ENCODE assay signal across 16 cellular contexts in the genomic region with DNA sequence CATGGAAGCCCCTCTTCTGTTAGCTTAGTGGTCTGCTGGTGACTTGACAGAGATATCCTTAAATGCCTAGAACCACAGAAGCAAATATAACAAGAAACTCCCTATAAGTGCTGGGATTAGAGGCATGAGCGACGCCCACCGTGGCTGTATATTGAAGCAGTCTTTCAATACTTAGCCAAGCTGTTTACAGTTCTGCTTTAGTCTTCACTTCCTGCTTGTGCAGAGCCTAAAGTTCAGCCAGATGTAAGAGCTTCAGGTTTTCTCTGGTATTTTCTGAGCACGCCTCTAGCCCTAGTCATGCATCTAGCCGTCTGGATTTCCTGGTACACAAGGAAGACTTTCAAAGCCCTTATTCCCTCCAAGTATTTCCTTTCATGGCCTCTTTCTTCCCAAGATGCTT. TPM values are rescaled to one million over a fixed set of nuclear protein-coding genes. Genes with fewer than 3 reads are reported as not detected.
"Had no signal": no experiment of that assay in that cellular context is flagged by ENCODE, and none has a peak within 500 bp of the region (broad histone marks: within the 10 kb centered on the region; RNA-seq: fewer than 3 reads in every experiment).

No MANE protein-coding gene starts in this region.

- H3K27me3 Mint-ChIP-seq: activated naive CD4-positive, alpha-beta T cell treated with anti-CD3 and anti-CD28 coated beads, Interleukin-2, amount 50 U/mL, for 24 hours; activated T-cell treated with anti-CD3 and anti-CD28 coated beads, Interleukin-2, amount 50 U/mL, for 24 hours had no signal

- H3K27ac ChIP-seq: esophagus squamous epithelium, left lung, thyroid gland, vagina, VCaP had no signal

- DNase-seq: activated CD4-positive, alpha-beta memory T cell treated with anti-CD3 and anti-CD28 coated beads, Interleukin-2, amount 10 ng/mL, durations not matched to agents 7 days and 5 days; activated CD4-positive, alpha-beta T cell treated with anti-CD3 and anti-CD28 coated beads for 1 hour; activated T-cell treated with anti-CD3 and anti-CD28 coated beads, Interleukin-2, amount 50 U/mL, for 24 hours; amniotic stem cell; esophagus squamous epithelium; hippocampal formation; left lung; mammary epithelial cell; nucleus accumbens; thyroid gland had no signal

- H3K4me3 Mint-ChIP-seq: activated CD4-positive, alpha-beta memory T cell treated with anti-CD3 and anti-CD28 coated beads, Interleukin-2, amount 10 ng/mL, durations not matched to agents 7 days and 5 days; activated naive CD4-positive, alpha-beta T cell treated with anti-CD3 and anti-CD28 coated beads, Interleukin-2, amount 50 U/mL, for 24 hours; activated T-cell treated with anti-CD3 and anti-CD28 coated beads, Interleukin-2, amount 50 U/mL, for 24 hours; natural killer cell treated with Interleukin-12 subunit alpha and Interleukin-12 subunit beta and Interleukin-15 and Interleukin-18, amount 100 ng/mL, for 72 hours; stimulated activated effector memory CD8-positive, alpha-beta T cell treated with anti-CD3 and anti-CD28 coated beads, Interleukin-12 subunit alpha, Interleukin-12 subunit beta, amount 100 ng/mL, for 72 hours had no signal

- H3K27me3 ChIP-seq: esophagus squamous epithelium, left lung, thyroid gland, vagina had no signal

- H3K4me1 ChIP-seq: esophagus squamous epithelium, left lung, thyroid gland, vagina had no signal

- ATAC-seq: left lung; natural killer cell treated with Interleukin-12 subunit alpha and Interleukin-12 subunit beta and Interleukin-15 and Interleukin-18, amount 100 ng/mL, for 72 hours; stimulated activated effector memory CD8-positive, alpha-beta T cell treated with anti-CD3 and anti-CD28 coated beads, Interleukin-12 subunit alpha, Interleukin-12 subunit beta, amount 100 ng/mL, for 72 hours had no signal

- H3K27ac Mint-ChIP-seq: activated CD4-positive, alpha-beta memory T cell treated with anti-CD3 and anti-CD28 coated beads, Interleukin-2, amount 10 ng/mL, durations not matched to agents 7 days and 5 days; activated naive CD4-positive, alpha-beta T cell treated with anti-CD3 and anti-CD28 coated beads, Interleukin-2, amount 50 U/mL, for 24 hours; activated T-cell treated with anti-CD3 and anti-CD28 coated beads, Interleukin-2, amount 50 U/mL, for 24 hours; natural killer cell treated with Interleukin-12 subunit alpha and Interleukin-12 subunit beta and Interleukin-15 and Interleukin-18, amount 100 ng/mL, for 72 hours; stimulated activated effector memory CD8-positive, alpha-beta T cell treated with anti-CD3 and anti-CD28 coated beads, Interleukin-12 subunit alpha, Interleukin-12 subunit beta, amount 100 ng/mL, for 72 hours had no signal

- H3K36me3 Mint-ChIP-seq: stimulated activated effector memory CD8-positive, alpha-beta T cell treated with anti-CD3 and anti-CD28 coated beads, Interleukin-12 subunit alpha, Interleukin-12 subunit beta, amount 100 ng/mL, for 72 hours had no signal

- H3K9me3 ChIP-seq: esophagus squamous epithelium, thyroid gland, vagina had no signal

- H3K4me3 ChIP-seq: esophagus squamous epithelium, left lung, thyroid gland, vagina had no signal

RNA-seq across cellular contexts. Expression of a gene that starts 28.5 kb away (rescaled TPM):
- total RNA-seq: natural killer cell treated with Interleukin-12 subunit alpha and Interleukin-12 subunit beta and Interleukin-15 and Interleukin-18, amount 100 ng/mL, for 72 hours had no signal

RNA-seq across cellular contexts. Expression of a gene that starts 30.9 kb away (rescaled TPM):
- total RNA-seq: activated CD4-positive, alpha-beta memory T cell treated with anti-CD3 and anti-CD28 coated beads, Interleukin-2, amount 10 ng/mL, durations not matched to agents 7 days and 5 days; glomerular endothelial cell; mammary epithelial cell; natural killer cell treated with Interleukin-12 subunit alpha and Interleukin-12 subunit beta and Interleukin-15 and Interleukin-18, amount 100 ng/mL, for 72 hours had no signal
- polyA plus RNA-seq: mammary epithelial cell had no signal
